22 cellular contexts compared by ENCODE assay signal in genomic region chrX:1754077-1754476, GRCh38.
A peak's percentile ranks its signal among the peaks of the same experiment; 100 is the strongest.
DNase-seq lines count a peak whose midpoint lies in the region; ATAC-seq, FAIRE-seq and TF ChIP-seq lines count a peak whose summit lies in the region.
"Had no signal": no experiment of that assay in that cellular context is flagged by ENCODE, and none has a peak within 500 bp of the region (broad histone marks: within the 10 kb centered on the region; RNA-seq: fewer than 3 reads in every experiment).

No MANE protein-coding gene starts in this region.

- H4K8ac ChIP-seq in mesendoderm (ENCODE audit: low read depth, low read length) = no peak overlapping the region

- no peak overlapping the region for H2BK120ac ChIP-seq in mesendoderm (ENCODE audit: low read depth, low read length)

- POLR2A ChIA-PET in A549 (lab: Yijun Ruan, JAX) = no interaction called here

- H3K18ac ChIP-seq in mesendoderm (ENCODE audit: low read length) = no peak overlapping the region

- DNase-seq in A549 (ENCODE audit: low read depth in 1 of 2, low spot score in 1 of 2) (no peak), GM04504 (ENCODE audit: low read depth) (peak; percentile 0), RKO (ENCODE audit: low spot score) (peak; percentile 80), dedifferentiated amniotic fluid mesenchymal stem cell (ENCODE audit: extremely low spot score) (peak; percentile 64), progenitor cell of endocrine pancreas (ENCODE audit: low spot score, unreplicated experiment) (no peak), mesendoderm (no peak), frontal cortex (ENCODE audit: low spot score in 2 of 2) (no peak)
- DNase-seq: activated CD4-positive, alpha-beta T cell treated with anti-CD3 and anti-CD28 coated beads, Interleukin-2, amount 10 ng/mL, durations not matched to agents 7 days and 5 days; activated effector memory CD4-positive, alpha-beta T cell treated with anti-CD3 and anti-CD28 coated beads, Interleukin-2, amount 50 U/mL, for 16 hours; adrenal gland; effector CD4-positive, alpha-beta T cell; left colon; natural killer cell; NCI-H1048; NCI-H2029 treated with DMSO at 0.1 percent for 48 hours; NCI-H510A treated with DMSO at 0.1 percent for 48 hours; posterior cingulate gyrus; stimulated activated CD4-positive, alpha-beta T cell treated with anti-CD3 and anti-CD28 coated beads, Interleukin-4, amount 100 ng/mL, for 24 hours had no signal

- no peak overlapping the region for H2AK5ac ChIP-seq in mesendoderm (ENCODE audit: low read length)

- peaks cover 18% of the 10 kb centered on the region for H3K9me3 Mint-ChIP-seq in progenitor cell of endocrine pancreas (ENCODE audit: low read depth)

- H3K4me3 ChIP-seq in A549 (no peak overlapping the region), mesendoderm (ENCODE audit: low read length) (no peak overlapping the region)
- H3K4me3 ChIP-seq: adrenal gland, skin epidermis had no signal

- TF ChIP-seq CTCF in A549 (IDR thresholded peaks at IDR 0.05) (no peak), progenitor cell of endocrine pancreas (IDR thresholded peaks at IDR 0.05; ENCODE audit: unreplicated experiment) (no peak)

- no peak for TF ChIP-seq EP300 in A549 (IDR thresholded peaks at IDR 0.05)

- ATAC-seq in A549 = peak; percentile 54 to 60; a peak in 4 of 6 replicates
- no peak for ATAC-seq in GM18498 (IDR thresholded peaks at IDR 0.05; ENCODE audit: unreplicated experiment)
- ATAC-seq: HCT116, left colon, natural killer cell had no signal

- H3K4me2 ChIP-seq in A549 (no peak overlapping the region), mesendoderm (ENCODE audit: low read length) (no peak overlapping the region)
- H3K4me2 ChIP-seq: KMS-11 had no signal

- CTCF ChIA-PET in A549 (lab: Yijun Ruan, JAX) = no interaction called here

- no peaks in the 10 kb centered on the region for H3K79me1 ChIP-seq in mesendoderm (ENCODE audit: low read length)

- H3K23ac ChIP-seq in mesendoderm (ENCODE audit: low read length) = no peak overlapping the region

- no peak overlapping the region for H2BK15ac ChIP-seq in mesendoderm (replicated peaks; ENCODE audit: low read depth)

- no peaks in the 10 kb centered on the region for H3K27me3 ChIP-seq in mesendoderm (ENCODE audit: insufficient read depth, low read length, poor library complexity)

- H3K27me3 Mint-ChIP-seq in progenitor cell of endocrine pancreas = no peaks in the 10 kb centered on the region
- H3K27me3 Mint-ChIP-seq: activated CD4-positive, alpha-beta T cell treated with anti-CD3 and anti-CD28 coated beads, Interleukin-2, amount 10 ng/mL, durations not matched to agents 7 days and 5 days had no signal

- no peaks in the 10 kb centered on the region for H3K4me1 Mint-ChIP-seq in progenitor cell of endocrine pancreas (ENCODE audit: low read depth)

- H3K4me3 Mint-ChIP-seq in progenitor cell of endocrine pancreas (ENCODE audit: low read depth) = no peak overlapping the region
- H3K4me3 Mint-ChIP-seq: activated CD4-positive, alpha-beta T cell treated with anti-CD3 and anti-CD28 coated beads, Interleukin-2, amount 10 ng/mL, durations not matched to agents 7 days and 5 days; natural killer cell had no signal

- no peak overlapping the region for H4K5ac ChIP-seq in mesendoderm (ENCODE audit: low read length)

- H2BK5ac ChIP-seq in mesendoderm (ENCODE audit: low read length) = no peak overlapping the region

- H3K9ac ChIP-seq in mesendoderm (ENCODE audit: low read length) = no peak overlapping the region
- H3K9ac ChIP-seq: KMS-11 had no signal

- H3K4me1 ChIP-seq in A549 (peaks cover 4% of the 10 kb centered on the region; the same call in 1 of the 3 replicates), mesendoderm (ENCODE audit: control insufficient read depth, low read depth, low read length) (no peaks in the 10 kb centered on the region)
- H3K4me1 ChIP-seq: adrenal gland had no signal

- WGBS in A549 (ENCODE audit: missing lambda C conversion rate) = 59% methylated on average over 8 of the region's 8 CpGs
- WGBS in mesendoderm (ENCODE audit: extremely low coverage, insufficient coverage, low lambda C conversion rate) = no CpG with 5 or more reads among the region's 8 CpGs

- H3K9me3 ChIP-seq in A549 = peaks cover 38% of the 10 kb centered on the region
- H3K9me3 ChIP-seq: adrenal gland had no signal

- peaks cover 6% of the 10 kb centered on the region for H3K36me3 Mint-ChIP-seq in progenitor cell of endocrine pancreas (ENCODE audit: insufficient read depth)

- no peak overlapping the region for H3K27ac ChIP-seq in A549
- H3K27ac ChIP-seq in mesendoderm (ENCODE audit: low read depth, low read length) = no peak overlapping the region
- H3K27ac ChIP-seq: adrenal gland, KMS-11, skin epidermis had no signal

- H3K27ac Mint-ChIP-seq in progenitor cell of endocrine pancreas = no peak overlapping the region
- H3K27ac Mint-ChIP-seq: activated CD4-positive, alpha-beta T cell treated with anti-CD3 and anti-CD28 coated beads, Interleukin-2, amount 10 ng/mL, durations not matched to agents 7 days and 5 days; natural killer cell had no signal

- H3K79me2 ChIP-seq in mesendoderm (ENCODE audit: control insufficient read depth, insufficient read depth, low read length) = no peaks in the 10 kb centered on the region

- FAIRE-seq in A549 (lab: Jason Lieb, UNC) (no peak), frontal cortex (lab: Jason Lieb, UNC) (no peak)

- no peak overlapping the region for H3K56ac ChIP-seq in mesendoderm (ENCODE audit: low read length)

- no peaks in the 10 kb centered on the region for H3K36me3 ChIP-seq in mesendoderm (ENCODE audit: control insufficient read depth, insufficient read depth, low read length)
- H3K36me3 ChIP-seq: adrenal gland had no signal

- no peak overlapping the region for H3K4ac ChIP-seq in mesendoderm (ENCODE audit: low read depth, low read length)

- no peak for TF ChIP-seq RAD21 in A549 (conservative IDR thresholded peaks at IDR 0.05 in 1 of 2, IDR thresholded peaks at IDR 0.05 in 1 of 2)

- no peak for TF ChIP-seq POLR2A in A549 (IDR thresholded peaks at IDR 0.05; ENCODE audit: low read length)

TF ChIP-seq in A549, 52 proteins besides CTCF, POLR2A, EP300 and RAD21:
- TF ChIP-seq HOXB13 (CRISPR knock-in tag; IDR thresholded peaks at IDR 0.05; ENCODE audit: low read depth) (no peak), ELK1 (IDR thresholded peaks at IDR 0.05; ENCODE audit: low read depth, low read length) (no peak), GATA3 (IDR thresholded peaks at IDR 0.05; ENCODE audit: borderline replicate concordance) (no peak), HOXB5 (CRISPR knock-in tag; IDR thresholded peaks at IDR 0.05) (no peak), KDM5A (IDR thresholded peaks at IDR 0.05) (no peak), ZNF302 (CRISPR knock-in tag; IDR thresholded peaks at IDR 0.05) (no peak), JUNB (IDR thresholded peaks at IDR 0.05) (no peak), SMC3 (IDR thresholded peaks at IDR 0.05) (no peak), RARB (CRISPR knock-in tag; IDR thresholded peaks at IDR 0.05) (no peak), PBX3 (IDR thresholded peaks at IDR 0.05) (no peak), CBX8 (IDR thresholded peaks at IDR 0.05) (no peak), MAZ (IDR thresholded peaks at IDR 0.05; ENCODE audit: borderline replicate concordance, low read depth, low read length) (no peak), MAFK (IDR thresholded peaks at IDR 0.05; ENCODE audit: partially characterized antibody) (no peak), TP53 (CRISPR knock-in tag; IDR thresholded peaks at IDR 0.05) (no peak), CEBPB (IDR thresholded peaks at IDR 0.05) (no peak)

Comparison
In these comparisons a context has a peak if more than half of its experiments do, and no peak if none do; other contexts are left out.
1. DNase-seq: peak in GM04504 (single experiment), RKO (single experiment) and dedifferentiated amniotic fluid mesenchymal stem cell (single experiment); none in A549 (0 of 2), progenitor cell of endocrine pancreas (single experiment), mesendoderm (single experiment) and frontal cortex (0 of 2).